ENCODE assay signal across 12 cellular contexts in genomic region chr5:108730617-108731340, GRCh38. TPM values are rescaled to one million over a fixed set of nuclear protein-coding genes. Genes with fewer than 3 reads are reported as not detected.
DNase-seq lines count a peak whose midpoint lies in the region; ATAC-seq and TF ChIP-seq lines count a peak whose summit lies in the region.
"Had no signal": no experiment of that assay in that cellular context is flagged by ENCODE, and none has a peak within 500 bp of the region (broad histone marks: within the 10 kb centered on the region; RNA-seq: fewer than 3 reads in every experiment).

No MANE protein-coding gene starts in this region.

- ATAC-seq in GM18861 (IDR thresholded peaks at IDR 0.05; ENCODE audit: unreplicated experiment) (peak; percentile 59), GM21825 (IDR thresholded peaks at IDR 0.05; ENCODE audit: unreplicated experiment) (peak; percentile 50), HG03457 (IDR thresholded peaks at IDR 0.05; ENCODE audit: unreplicated experiment) (peak; percentile 44), memory B cell (ENCODE audit: low read depth) (no peak)
- no peak for ATAC-seq in activated CD8-positive, alpha-beta T cell treated with anti-CD3 and anti-CD28 coated beads, Interleukin-2, amount 10 ng/mL, durations not matched to agents 7 days and 5 days
- ATAC-seq: activated CD8-positive, alpha-beta memory T cell treated with anti-CD3 and anti-CD28 coated beads, Interleukin-2, amount 10 ng/mL, durations not matched to agents 7 days and 5 days; stimulated activated naive CD8-positive, alpha-beta T cell treated with anti-CD3 and anti-CD28 coated beads, Interleukin-15, Interleukin-2, amounts not matched to agents 100 U/mL and 50 U/mL, for 24 hours had no signal

- DNase-seq in memory B cell (ENCODE audit: low spot score in 2 of 2) (no peak), MCF 10A (ENCODE audit: unreplicated experiment) (no peak), HuH-7 (ENCODE audit: low spot score) (no peak)
- no peak for DNase-seq in activated CD8-positive, alpha-beta T cell treated with anti-CD3 and anti-CD28 coated beads, Interleukin-2, amount 10 ng/mL, durations not matched to agents 7 days and 5 days
- no peak for DNase-seq in activated naive CD4-positive, alpha-beta T cell treated with anti-CD3 and anti-CD28 coated beads, Interleukin-2, amount 50 U/mL, for 16 hours
- DNase-seq: activated CD8-positive, alpha-beta memory T cell treated with anti-CD3 and anti-CD28 coated beads, Interleukin-2, amount 10 ng/mL, durations not matched to agents 7 days and 5 days; foreskin melanocyte; NCI-H1105; stimulated activated naive CD8-positive, alpha-beta T cell treated with anti-CD3 and anti-CD28 coated beads, Interleukin-15, Interleukin-2, amounts not matched to agents 100 U/mL and 50 U/mL, for 24 hours had no signal

- TF ChIP-seq CTCF in MCF 10A (IDR thresholded peaks at IDR 0.05; ENCODE audit: unreplicated experiment): no peak

- H3K36me3 Mint-ChIP-seq in memory B cell (no peaks in the 10 kb centered on the region), MCF 10A (ENCODE audit: insufficient read depth, unreplicated experiment) (no peaks in the 10 kb centered on the region)
- H3K36me3 Mint-ChIP-seq in activated CD8-positive, alpha-beta T cell treated with anti-CD3 and anti-CD28 coated beads, Interleukin-2, amount 10 ng/mL, durations not matched to agents 7 days and 5 days (ENCODE audit: low read depth): no peaks in the 10 kb centered on the region

- no TSS peak for BruUV-seq in MCF 10A (replicated peaks; lab: Mats Ljungman, UMichigan)

- H3K4me3 Mint-ChIP-seq in memory B cell: no peak overlapping the region
- no peak overlapping the region for H3K4me3 Mint-ChIP-seq in MCF 10A (ENCODE audit: unreplicated experiment)
- no peak overlapping the region for H3K4me3 Mint-ChIP-seq in activated CD8-positive, alpha-beta T cell treated with anti-CD3 and anti-CD28 coated beads, Interleukin-2, amount 10 ng/mL, durations not matched to agents 7 days and 5 days
- H3K4me3 Mint-ChIP-seq: activated CD8-positive, alpha-beta memory T cell treated with anti-CD3 and anti-CD28 coated beads, Interleukin-2, amount 10 ng/mL, durations not matched to agents 7 days and 5 days had no signal

- POLR2A ChIA-PET in MCF 10A (lab: Yijun Ruan, JAX): interaction anchor here (0.5 to 5.2 kb wide), 6 partner anchors 13 to 1513 kb away, joined by 3 to 206 read pairs (median 4); partner anchors contain the start of gene FER
- POLR2A ChIA-PET in activated CD8-positive, alpha-beta T cell treated with anti-CD3 and anti-CD28 coated beads, Interleukin-2, amount 10 ng/mL, durations not matched to agents 7 days and 5 days (lab: Charles Lee): no interaction called here

- intact Hi-C loops in MCF 10A (cut with micrococcal nuclease): no loop called here

- no peaks in the 10 kb centered on the region for H3K27me3 Mint-ChIP-seq in memory B cell
- H3K27me3 Mint-ChIP-seq in MCF 10A (ENCODE audit: insufficient read depth, unreplicated experiment): no peaks in the 10 kb centered on the region
- H3K27me3 Mint-ChIP-seq in activated CD8-positive, alpha-beta T cell treated with anti-CD3 and anti-CD28 coated beads, Interleukin-2, amount 10 ng/mL, durations not matched to agents 7 days and 5 days (ENCODE audit: low read depth): peaks cover 50% of the 10 kb centered on the region

- peak overlapping the region; percentile 50 for H3K27ac Mint-ChIP-seq in memory B cell
- no peak overlapping the region for H3K27ac Mint-ChIP-seq in MCF 10A (ENCODE audit: low read depth, unreplicated experiment)
- no peak overlapping the region for H3K27ac Mint-ChIP-seq in activated CD8-positive, alpha-beta T cell treated with anti-CD3 and anti-CD28 coated beads, Interleukin-2, amount 10 ng/mL, durations not matched to agents 7 days and 5 days
- H3K27ac Mint-ChIP-seq: activated CD8-positive, alpha-beta memory T cell treated with anti-CD3 and anti-CD28 coated beads, Interleukin-2, amount 10 ng/mL, durations not matched to agents 7 days and 5 days had no signal

- no peaks in the 10 kb centered on the region for H3K9me3 Mint-ChIP-seq in memory B cell
- no peaks in the 10 kb centered on the region for H3K9me3 Mint-ChIP-seq in MCF 10A (ENCODE audit: unreplicated experiment)
- H3K9me3 Mint-ChIP-seq in activated CD8-positive, alpha-beta T cell treated with anti-CD3 and anti-CD28 coated beads, Interleukin-2, amount 10 ng/mL, durations not matched to agents 7 days and 5 days (ENCODE audit: insufficient read depth): no peaks in the 10 kb centered on the region

- H3K4me1 Mint-ChIP-seq in memory B cell: peaks cover 28% of the 10 kb centered on the region
- peaks cover 27% of the 10 kb centered on the region for H3K4me1 Mint-ChIP-seq in MCF 10A (ENCODE audit: insufficient read depth, unreplicated experiment)
- H3K4me1 Mint-ChIP-seq in activated CD8-positive, alpha-beta T cell treated with anti-CD3 and anti-CD28 coated beads, Interleukin-2, amount 10 ng/mL, durations not matched to agents 7 days and 5 days (ENCODE audit: low read depth): peaks cover 17% of the 10 kb centered on the region

- CTCF ChIA-PET in MCF 10A (lab: Yijun Ruan, JAX): interaction anchor here (1.5 kb wide), 1 partner anchor 12 kb away, joined by 6 read pairs; no protein-coding TSS in a partner anchor
- CTCF ChIA-PET in activated CD8-positive, alpha-beta T cell treated with anti-CD3 and anti-CD28 coated beads, Interleukin-2, amount 10 ng/mL, durations not matched to agents 7 days and 5 days (lab: Charles Lee): no interaction called here

RNA-seq across cellular contexts. Expression of gene FER, which starts 16.9 kb away (rescaled TPM):
- total RNA-seq in MCF 10A (2022): 71.1 and 73.4 TPM in 2 replicates
- total RNA-seq in activated CD8-positive, alpha-beta T cell treated with anti-CD3 and anti-CD28 coated beads, Interleukin-2, amount 10 ng/mL, durations not matched to agents 7 days and 5 days: 1 to 10 TPM; 5.9 to 8.0 TPM

Comparison
In these comparisons a context has a peak if more than half of its experiments do, and no peak if none do; other contexts are left out.
1. ATAC-seq: peak in GM18861 (single experiment), GM21825 (single experiment) and HG03457 (single experiment); none in memory B cell (single experiment) and activated CD8-positive, alpha-beta T cell treated with anti-CD3 and anti-CD28 coated beads, Interleukin-2, amount 10 ng/mL, durations not matched to agents 7 days and 5 days (single experiment).